Comparison of ENCODE assay signal across 8 cellular contexts in genomic region chr6:4776493-4776966, GRCh38. TPM values are rescaled to one million over a fixed set of nuclear protein-coding genes. Genes with fewer than 3 reads are reported as not detected.
DNase-seq lines count a peak whose midpoint lies in the region; ATAC-seq and TF ChIP-seq lines count a peak whose summit lies in the region.

No MANE protein-coding gene starts in this region.

- H3K4me3 ChIP-seq in DOHH2 (ENCODE audit: low read length), result peak overlapping the region; percentile 91
- peak overlapping the region; percentile 28 for H3K4me3 ChIP-seq in iPS-15b (ENCODE audit: low read depth, low read length)

- H3K9me3 ChIP-seq in DOHH2 (ENCODE audit: control insufficient read depth, insufficient read depth, low read length) (peaks cover 8% of the 10 kb centered on the region; the same call in 1 of the 2 replicates), KOPT-K1 (ENCODE audit: insufficient read depth, low read length, poor library complexity, severe bottlenecking) (peaks cover 7% of the 10 kb centered on the region), iPS-15b (ENCODE audit: control insufficient read depth, insufficient read depth, low read length) (no peaks in the 10 kb centered on the region)

- H3K4me3 Mint-ChIP-seq in activated naive CD4-positive, alpha-beta T cell treated with anti-CD3 and anti-CD28 coated beads for 36 hours, result peak overlapping the region; percentile 85

- peaks cover 12% of the 10 kb centered on the region for H3K27me3 Mint-ChIP-seq in activated naive CD4-positive, alpha-beta T cell treated with anti-CD3 and anti-CD28 coated beads for 36 hours (ENCODE audit: low read depth)

- in situ Hi-C loops in KBM-7 (cut with MboI; ENCODE audit: low pct_unique_long_range_greater_than_20kb, low sequenced_read_pairs), result no loop called here

- peaks cover 8% of the 10 kb centered on the region for H3K36me3 Mint-ChIP-seq in activated naive CD4-positive, alpha-beta T cell treated with anti-CD3 and anti-CD28 coated beads for 36 hours (ENCODE audit: low read depth)

- H3K27ac ChIP-seq in DOHH2 (ENCODE audit: low read depth, low read length) (no peak overlapping the region), KOPT-K1 (ENCODE audit: low read depth, low read length, poor library complexity, severe bottlenecking) (peak overlapping the region; percentile 48)

- H3F3A ChIP-seq in DOHH2 (ENCODE audit: control insufficient read depth, insufficient read depth), result peaks cover 14% of the 10 kb centered on the region

- peaks cover 10% of the 10 kb centered on the region for H3K9me3 Mint-ChIP-seq in activated naive CD4-positive, alpha-beta T cell treated with anti-CD3 and anti-CD28 coated beads for 36 hours

- H3K9me2 ChIP-seq in DOHH2 (replicated peaks; ENCODE audit: control insufficient read depth, low read length), result no peaks in the 10 kb centered on the region

- peaks cover 30% of the 10 kb centered on the region for H3K4me1 ChIP-seq in DOHH2 (ENCODE audit: control insufficient read depth, low read length)
- H3K4me1 ChIP-seq in iPS-15b (ENCODE audit: control insufficient read depth, insufficient read depth, low read length), result peaks cover 15% of the 10 kb centered on the region

- no peak for TF ChIP-seq CTCF in DOHH2 (IDR thresholded peaks at IDR 0.05; ENCODE audit: low read depth, low read length, poor library complexity, severe bottlenecking)

- H3K36me3 ChIP-seq in DOHH2 (ENCODE audit: control insufficient read depth, low read length) (no peaks in the 10 kb centered on the region), KOPT-K1 (ENCODE audit: insufficient read depth, low read length) (no peaks in the 10 kb centered on the region), iPS-15b (ENCODE audit: control insufficient read depth, insufficient read depth, low read length) (no peaks in the 10 kb centered on the region)

- peak; percentile 43 for DNase-seq in activated naive CD4-positive, alpha-beta T cell treated with anti-CD3 and anti-CD28 coated beads for 36 hours
- peak in 3 of 4 experiments; percentile 13 to 25 (median 17) for DNase-seq in stimulated activated CD4-positive, alpha-beta T cell treated with anti-CD3 and anti-CD28 coated beads, Interleukin-1b, Interleukin-23, amount 100 ng/mL, for 24 hours (ENCODE audit: low read depth in 4 of 4, low spot score in 1 of 4)
- no peak for DNase-seq in KBM-7

- H3K27me3 ChIP-seq in DOHH2 (ENCODE audit: control insufficient read depth, low read length), result peaks cover 33% of the 10 kb centered on the region
- peaks cover 41% of the 10 kb centered on the region for H3K27me3 ChIP-seq in iPS-15b (ENCODE audit: control insufficient read depth, insufficient read depth, low read length)

- intact Hi-C loops in activated naive CD4-positive, alpha-beta T cell treated with anti-CD3 and anti-CD28 coated beads for 36 hours (cut with micrococcal nuclease), result loop anchor here (1.0 to 10.0 kb wide), 7 partner anchors 227 to 1228 kb away; partner anchors contain the start of genes ECI2, NRN1 and PXDC1

- H3K79me2 ChIP-seq in DOHH2 (ENCODE audit: control insufficient read depth, low read length), result peaks cover 45% of the 10 kb centered on the region

- CTCF ChIA-PET in activated naive CD4-positive, alpha-beta T cell treated with anti-CD3 and anti-CD28 coated beads for 36 hours (lab: Charles Lee), result no interaction called here

- no peak overlapping the region for H3K27ac Mint-ChIP-seq in activated naive CD4-positive, alpha-beta T cell treated with anti-CD3 and anti-CD28 coated beads for 36 hours

- no peak overlapping the region for H3K9ac ChIP-seq in iPS-15b (ENCODE audit: low read depth, low read length)

- H4K20me1 ChIP-seq in DOHH2 (ENCODE audit: control insufficient read depth, insufficient read depth, low read depth, low read length), result peaks cover 22% of the 10 kb centered on the region

- ATAC-seq in GM19468 (IDR thresholded peaks at IDR 0.05; ENCODE audit: extremely low read depth, unreplicated experiment) (peak; percentile 2), GM21825 (IDR thresholded peaks at IDR 0.05; ENCODE audit: unreplicated experiment) (no peak)

- no peak overlapping the region; the same call in 1 of the 2 replicates for H3K4me2 ChIP-seq in DOHH2 (ENCODE audit: low read length)

- H3K4me1 Mint-ChIP-seq in activated naive CD4-positive, alpha-beta T cell treated with anti-CD3 and anti-CD28 coated beads for 36 hours (ENCODE audit: low read depth), result peaks cover 63% of the 10 kb centered on the region

RNA-seq across cellular contexts. Expression of gene CDYL, which starts 0.3 kb away (rescaled TPM):
- 10 to 100 TPM; 23.8 to 24.3 TPM for total RNA-seq in activated naive CD4-positive, alpha-beta T cell treated with anti-CD3 and anti-CD28 coated beads for 36 hours
